In genomic region chr13:113297370-113297871, GRCh38 we compare ENCODE assay signal across 8 cellular contexts. TPM values are rescaled to one million over a fixed set of nuclear protein-coding genes. Genes with fewer than 3 reads are reported as not detected.
DNase-seq lines count a peak whose midpoint lies in the region; ATAC-seq and TF ChIP-seq lines count a peak whose summit lies in the region.

No MANE protein-coding gene starts in this region.

- peak overlapping the region; percentile 97 for H3K27ac Mint-ChIP-seq in activated naive CD8-positive, alpha-beta T cell
- H3K27ac Mint-ChIP-seq in immature natural killer cell = peak overlapping the region; percentile 93 to 99 (median 98)

- H3K9me3 Mint-ChIP-seq in activated naive CD8-positive, alpha-beta T cell (ENCODE audit: low read depth) = no peaks in the 10 kb centered on the region
- peaks cover 0 to 5% (median 0%) of the 10 kb centered on the region in 6 donors for H3K9me3 Mint-ChIP-seq in immature natural killer cell

- H3K9me3 ChIP-seq in Peyer's patch = no peaks in the 10 kb centered on the region

- peaks cover 7% of the 10 kb centered on the region for H3K27me3 Mint-ChIP-seq in activated naive CD8-positive, alpha-beta T cell
- peaks cover 24 to 52% (median 31%) of the 10 kb centered on the region in 3 donors for H3K27me3 Mint-ChIP-seq in immature natural killer cell (ENCODE audit: low read depth in 3 of 3)

- TF ChIP-seq CTCF in Peyer's patch (IDR thresholded peaks at IDR 0.05) = no peak

- peak overlapping the region; percentile 95 for H3K4me3 Mint-ChIP-seq in activated naive CD8-positive, alpha-beta T cell
- H3K4me3 Mint-ChIP-seq in immature natural killer cell = peak overlapping the region; percentile 88 to 96 (median 92)

- peaks cover 0 to 28% (median 0%) of the 10 kb centered on the region in 4 donors for H3K4me1 ChIP-seq in Peyer's patch

- peaks cover 5% of the 10 kb centered on the region for H3K36me3 Mint-ChIP-seq in activated naive CD8-positive, alpha-beta T cell
- H3K36me3 Mint-ChIP-seq in immature natural killer cell = no peaks in the 10 kb centered on the region

- peak overlapping the region; percentile 75 to 97 (median 91) for H3K4me3 ChIP-seq in Peyer's patch

- peaks cover 35% of the 10 kb centered on the region for H3K4me1 Mint-ChIP-seq in activated naive CD8-positive, alpha-beta T cell (ENCODE audit: low read depth)
- H3K4me1 Mint-ChIP-seq in immature natural killer cell = peaks cover 31 to 47% of the 10 kb centered on the region in 2 donors

- DNase-seq in Peyer's patch (peak; percentile 48 to 65 (median 62)), immature natural killer cell (peak; percentile 76 to 79 (median 77)), GF-D8 (lab: John Stamatoyannopoulos, UW) (no peak), dedifferentiated amniotic fluid mesenchymal stem cell (ENCODE audit: extremely low spot score) (no peak)
- DNase-seq in stimulated activated CD4-positive, alpha-beta T cell treated with anti-CD3 and anti-CD28 coated beads, Interleukin-4, amount 100 ng/mL, for 1 hour = peak; percentile 29

- H3K27ac ChIP-seq in Peyer's patch = peak overlapping the region; percentile 85 to 92 (median 85)

- TF ChIP-seq POLR2A in Peyer's patch (IDR thresholded peaks at IDR 0.05) = no peak

- ATAC-seq in GM18508 (IDR thresholded peaks at IDR 0.05; ENCODE audit: insufficient read depth, unreplicated experiment) (peak; percentile 18), HG02610 (IDR thresholded peaks at IDR 0.05; ENCODE audit: unreplicated experiment) (peak; percentile 28)

- no peaks in the 10 kb centered on the region for H3K27me3 ChIP-seq in Peyer's patch

- no peaks in the 10 kb centered on the region for H3K36me3 ChIP-seq in Peyer's patch

RNA-seq across cellular contexts. Expression of gene LAMP1, which starts 0.4 kb away (rescaled TPM):
- total RNA-seq in Peyer's patch = 100 to 1,000 TPM in 3 of 4 donors, 10 to 100 TPM in 1; 42.1 to 236 (median 191) TPM
- 10 to 100 TPM; 23.4 to 48.9 (median 27.8) TPM for polyA plus RNA-seq in immature natural killer cell

Comparison
In these comparisons a context has a peak if more than half of its experiments do, and no peak if none do; other contexts are left out.
1. DNase-seq: peak in Peyer's patch (3 of 3), immature natural killer cell (3 of 3) and stimulated activated CD4-positive, alpha-beta T cell treated with anti-CD3 and anti-CD28 coated beads, Interleukin-4, amount 100 ng/mL, for 1 hour (single experiment); none in GF-D8 (single experiment) and dedifferentiated amniotic fluid mesenchymal stem cell (single experiment).